14 cellular contexts compared by ENCODE assay signal in genomic region chr6:33994198-33995045, GRCh38.
"Had no signal": no experiment of that assay in that cellular context is flagged by ENCODE, and none has a peak within 500 bp of the region (broad histone marks: within the 10 kb centered on the region; RNA-seq: fewer than 3 reads in every experiment).

No MANE protein-coding gene starts in this region.

- H3K9me3 ChIP-seq: right atrium auricular region had no signal

- ATAC-seq: activated CD4-positive, CD25-positive, alpha-beta regulatory T cell treated with anti-CD3 and anti-CD28 coated beads, Interleukin-2, amount 50 U/mL, for 24 hours; activated T-cell treated with anti-CD3 and anti-CD28 coated beads, Interleukin-2, amount 50 U/mL, for 4 hours; effector memory CD8-positive, alpha-beta T cell; lower lobe of right lung; naive thymus-derived CD4-positive, alpha-beta T cell; stimulated activated effector memory CD8-positive, alpha-beta T cell treated with anti-CD3 and anti-CD28 coated beads, Interleukin-12 subunit alpha, Interleukin-12 subunit beta, amount 100 ng/mL, for 72 hours; T-helper 17 cell had no signal

- H3K4me1 Mint-ChIP-seq: stimulated activated effector memory CD8-positive, alpha-beta T cell treated with anti-CD3 and anti-CD28 coated beads, Interleukin-12 subunit alpha, Interleukin-12 subunit beta, amount 100 ng/mL, for 72 hours; T-helper 17 cell had no signal

- H3K36me3 Mint-ChIP-seq: stimulated activated effector memory CD8-positive, alpha-beta T cell treated with anti-CD3 and anti-CD28 coated beads, Interleukin-12 subunit alpha, Interleukin-12 subunit beta, amount 100 ng/mL, for 72 hours had no signal

- H3K27ac ChIP-seq: hepatocyte, lower lobe of right lung, right atrium auricular region, tibial nerve had no signal

- DNase-seq: activated CD4-positive, alpha-beta T cell treated with anti-CD3 and anti-CD28 coated beads, Interleukin-2, amount 50 U/mL, for 48 hours; activated gamma-delta T cell treated with Interleukin-2 at 50 U/mL for 16 hours; activated T-cell treated with anti-CD3 and anti-CD28 coated beads, Interleukin-2, amount 50 U/mL, for 4 hours; caudate nucleus; cortex of kidney; effector memory CD8-positive, alpha-beta T cell; lower lobe of right lung; naive thymus-derived CD4-positive, alpha-beta T cell; T-helper 17 cell had no signal

- H3K4me3 Mint-ChIP-seq: activated T-cell treated with anti-CD3 and anti-CD28 coated beads, Interleukin-2, amount 50 U/mL, for 4 hours; effector memory CD8-positive, alpha-beta T cell; naive thymus-derived CD4-positive, alpha-beta T cell; stimulated activated effector memory CD8-positive, alpha-beta T cell treated with anti-CD3 and anti-CD28 coated beads, Interleukin-12 subunit alpha, Interleukin-12 subunit beta, amount 100 ng/mL, for 72 hours; T-helper 17 cell had no signal

- H3K4me3 ChIP-seq: hepatocyte, lower lobe of right lung, right atrium auricular region, tibial nerve had no signal

- H3K27ac Mint-ChIP-seq: naive thymus-derived CD4-positive, alpha-beta T cell; stimulated activated effector memory CD8-positive, alpha-beta T cell treated with anti-CD3 and anti-CD28 coated beads, Interleukin-12 subunit alpha, Interleukin-12 subunit beta, amount 100 ng/mL, for 72 hours; T-helper 17 cell had no signal

- H3K36me3 ChIP-seq: lower lobe of right lung, right atrium auricular region, tibial nerve had no signal

- H3K27me3 ChIP-seq: hepatocyte, right atrium auricular region had no signal

- H3K4me1 ChIP-seq: right atrium auricular region, tibial nerve had no signal
